In genomic region chr3:189948724-189949045, GRCh38 we compare ENCODE assay signal across 18 cellular contexts.
"Had no signal": no experiment of that assay in that cellular context is flagged by ENCODE, and none has a peak within 500 bp of the region (broad histone marks: within the 10 kb centered on the region; RNA-seq: fewer than 3 reads in every experiment).

No MANE protein-coding gene starts in this region.

- H3K27me3 ChIP-seq: neural progenitor cell, ovary, tibial nerve, vagina had no signal

- H3K4me1 ChIP-seq: neural progenitor cell had no signal

- H2AFZ ChIP-seq: neural progenitor cell had no signal

- H3K27ac Mint-ChIP-seq: neural progenitor cell; stimulated activated naive CD8-positive, alpha-beta T cell treated with anti-CD3 and anti-CD28 coated beads, Interleukin-15, Interleukin-2, amounts not matched to agents 100 ng/mL and 50 ng/mL, for 24 hours had no signal

- H3K36me3 ChIP-seq: neural progenitor cell, ovary, tibial nerve, vagina had no signal

- H3K9me3 ChIP-seq: ovary, psoas muscle, tibial nerve, vagina had no signal

- H3K4me1 Mint-ChIP-seq: neural progenitor cell had no signal

- H3K4me2 ChIP-seq: neural progenitor cell had no signal

- H3K9ac ChIP-seq: neural progenitor cell had no signal

- H3K9me3 Mint-ChIP-seq: naive thymus-derived CD4-positive, alpha-beta T cell; neural progenitor cell; stimulated activated naive CD8-positive, alpha-beta T cell treated with anti-CD3 and anti-CD28 coated beads, Interleukin-15, Interleukin-2, amounts not matched to agents 100 ng/mL and 50 ng/mL, for 24 hours had no signal

- DNase-seq: activated CD4-positive, alpha-beta T cell treated with anti-CD3 and anti-CD28 coated beads, Interleukin-2, amount 50 U/mL, for 1 hour; activated CD4-positive, CD25-positive, alpha-beta regulatory T cell treated with anti-CD3 and anti-CD28 coated beads, Interleukin-2, amount 50 U/mL, for 72 hours; activated CD8-positive, alpha-beta memory T cell treated with anti-CD3 and anti-CD28 coated beads, Interleukin-2, amount 50 U/mL, for 4 hours; activated effector memory CD4-positive, alpha-beta T cell treated with anti-CD3 and anti-CD28 coated beads, Interleukin-2, amount 50 U/mL, for 16 hours; activated naive CD4-positive, alpha-beta T cell treated with anti-CD3 and anti-CD28 coated beads, Interleukin-2, amount 50 U/mL, for 16 hours; activated T-cell treated with anti-CD3 and anti-CD28 coated beads, Interleukin-2, amount 50 U/mL, for 48 hours; aorta; effector CD8-positive, alpha-beta T cell; left cardiac atrium; ovary; psoas muscle; right cardiac atrium had no signal

- H3K27ac ChIP-seq: neural progenitor cell, ovary, psoas muscle, tibial nerve, vagina had no signal

- H3K4me3 Mint-ChIP-seq: neural progenitor cell had no signal

- H3K4me3 ChIP-seq: neural progenitor cell, ovary, psoas muscle, skin epidermis, tibial nerve, vagina had no signal

- H3K36me3 Mint-ChIP-seq: naive thymus-derived CD4-positive, alpha-beta T cell; neural progenitor cell had no signal

- ATAC-seq: left cardiac atrium; naive thymus-derived CD4-positive, alpha-beta T cell; right cardiac atrium had no signal
